In genomic region chr1:117566556-117566955, GRCh38 we compare ENCODE assay signal across 14 cellular contexts. TPM values are rescaled to one million over a fixed set of nuclear protein-coding genes. Genes with fewer than 3 reads are reported as not detected.
A peak's percentile ranks its signal among the peaks of the same experiment; 100 is the strongest.
DNase-seq lines count a peak whose midpoint lies in the region; ATAC-seq and TF ChIP-seq lines count a peak whose summit lies in the region.
"Had no signal": no experiment of that assay in that cellular context is flagged by ENCODE, and none has a peak within 500 bp of the region (broad histone marks: within the 10 kb centered on the region; RNA-seq: fewer than 3 reads in every experiment).

No MANE protein-coding gene starts in this region.

- H3K27me3 Mint-ChIP-seq in activated CD8-positive, alpha-beta memory T cell treated with anti-CD3 and anti-CD28 coated beads, Interleukin-2, amount 10 ng/mL, durations not matched to agents 7 days and 5 days = peaks cover 5% of the 10 kb centered on the region
- peaks cover 9% of the 10 kb centered on the region for H3K27me3 Mint-ChIP-seq in osteocyte (ENCODE audit: unreplicated experiment)

- no peaks in the 10 kb centered on the region for H3K4me1 ChIP-seq in HEK293 (ENCODE audit: control insufficient read depth, insufficient read depth, low read length)
- H3K4me1 ChIP-seq in foreskin keratinocyte = no peaks in the 10 kb centered on the region

- H3K27ac Mint-ChIP-seq in activated CD8-positive, alpha-beta memory T cell treated with anti-CD3 and anti-CD28 coated beads, Interleukin-2, amount 10 ng/mL, durations not matched to agents 7 days and 5 days = no peak overlapping the region
- no peak overlapping the region for H3K27ac Mint-ChIP-seq in osteocyte (ENCODE audit: unreplicated experiment)
- H3K27ac Mint-ChIP-seq: B cell; CD4-positive, alpha-beta T cell; GM23338 had no signal

- no peak for ATAC-seq in activated CD8-positive, alpha-beta memory T cell treated with anti-CD3 and anti-CD28 coated beads, Interleukin-2, amount 10 ng/mL, durations not matched to agents 7 days and 5 days
- ATAC-seq in left lobe of liver = no peak
- no peak for ATAC-seq in foreskin keratinocyte
- ATAC-seq: GM23338 had no signal

- H3K4me3 Mint-ChIP-seq in activated CD8-positive, alpha-beta memory T cell treated with anti-CD3 and anti-CD28 coated beads, Interleukin-2, amount 10 ng/mL, durations not matched to agents 7 days and 5 days = no peak overlapping the region
- H3K4me3 Mint-ChIP-seq in osteocyte (ENCODE audit: unreplicated experiment) = no peak overlapping the region
- H3K4me3 Mint-ChIP-seq: B cell; CD4-positive, alpha-beta T cell; GM23338; H9 had no signal

- H3K9me3 ChIP-seq in HEK293 (ENCODE audit: control insufficient read depth, insufficient read depth, low read depth, low read length) = no peaks in the 10 kb centered on the region

- H3K4me3 ChIP-seq in HEK293 (ENCODE audit: low read depth, low read length) = no peak overlapping the region
- H3K4me3 ChIP-seq: GM23338 had no signal

- H3K27me3 ChIP-seq in foreskin keratinocyte = peaks cover 4% of the 10 kb centered on the region

- H3K4me1 Mint-ChIP-seq in activated CD8-positive, alpha-beta memory T cell treated with anti-CD3 and anti-CD28 coated beads, Interleukin-2, amount 10 ng/mL, durations not matched to agents 7 days and 5 days = peaks cover 5% of the 10 kb centered on the region
- no peaks in the 10 kb centered on the region for H3K4me1 Mint-ChIP-seq in osteocyte (ENCODE audit: unreplicated experiment)
- H3K4me1 Mint-ChIP-seq: GM23338 had no signal

- TF ChIP-seq CTCF in HEK293 (tag by site-specific recombination; IDR thresholded peaks at IDR 0.05) (no peak), osteocyte (IDR thresholded peaks at IDR 0.05) (no peak), foreskin keratinocyte (conservative IDR thresholded peaks at IDR 0.05) (no peak)

- H3K36me3 Mint-ChIP-seq in activated CD8-positive, alpha-beta memory T cell treated with anti-CD3 and anti-CD28 coated beads, Interleukin-2, amount 10 ng/mL, durations not matched to agents 7 days and 5 days = no peaks in the 10 kb centered on the region
- no peaks in the 10 kb centered on the region for H3K36me3 Mint-ChIP-seq in osteocyte (ENCODE audit: unreplicated experiment)

- no peaks in the 10 kb centered on the region for H3K9me3 Mint-ChIP-seq in activated CD8-positive, alpha-beta memory T cell treated with anti-CD3 and anti-CD28 coated beads, Interleukin-2, amount 10 ng/mL, durations not matched to agents 7 days and 5 days (ENCODE audit: low read depth)
- no peaks in the 10 kb centered on the region for H3K9me3 Mint-ChIP-seq in osteocyte (ENCODE audit: unreplicated experiment)
- H3K9me3 Mint-ChIP-seq: CD4-positive, alpha-beta T cell; GM23338; H9 had no signal

- peak; percentile 23 for DNase-seq in activated CD8-positive, alpha-beta memory T cell treated with anti-CD3 and anti-CD28 coated beads, Interleukin-2, amount 50 U/mL, for 48 hours
- DNase-seq in activated CD8-positive, alpha-beta memory T cell treated with anti-CD3 and anti-CD28 coated beads, Interleukin-2, amount 10 ng/mL, durations not matched to agents 7 days and 5 days = no peak
- DNase-seq in left lobe of liver (ENCODE audit: low spot score) (peak; percentile 15), osteocyte (ENCODE audit: extremely low spot score, unreplicated experiment) (peak; percentile 56), foreskin keratinocyte (no peak), NCI-H2081 (lab: John Stamatoyannopoulos, UW) (no peak)
- DNase-seq: ACHN; Calu3; CD4-positive, alpha-beta T cell; DMS 273 treated with DMSO at 0.1 percent for 48 hours; H9 had no signal

- POLR2A ChIA-PET in HEK293 (lab: Yijun Ruan, JAX) = no interaction called here

- CTCF ChIA-PET in activated CD8-positive, alpha-beta memory T cell treated with anti-CD3 and anti-CD28 coated beads, Interleukin-2, amount 10 ng/mL, durations not matched to agents 7 days and 5 days (lab: Charles Lee) = no interaction called here
- CTCF ChIA-PET in HEK293 (lab: Yijun Ruan, JAX) = no interaction called here

- H3K36me3 ChIP-seq in HEK293 (ENCODE audit: control insufficient read depth in 2 of 2, insufficient read depth in 1 of 2, low read length in 2 of 2) = no peaks in the 10 kb centered on the region

- H3K27ac ChIP-seq in HEK293 (ENCODE audit: extremely low read depth, low read depth, low read length) (no peak overlapping the region), foreskin keratinocyte (no peak overlapping the region)

TF ChIP-seq in HEK293, 187 proteins besides CTCF, POLR2A, EP300 and RAD21:
- TF ChIP-seq ZNF175 (tag by site-specific recombination; IDR thresholded peaks at IDR 0.05) (no peak), SCRT2 (tag by site-specific recombination; IDR thresholded peaks at IDR 0.05) (0 out of 2 replicates have a peak, but pooled peaks have one; percentile 13)

RNA-seq across cellular contexts. Expression of gene TENT5C, which starts 39.3 kb away (rescaled TPM):
- total RNA-seq in activated CD8-positive, alpha-beta memory T cell treated with anti-CD3 and anti-CD28 coated beads, Interleukin-2, amount 10 ng/mL, durations not matched to agents 7 days and 5 days = 10 to 100 TPM; 41.6 to 50.3 TPM
- total RNA-seq in left lobe of liver (2.4 TPM), osteocyte (0.05 and 0.08 TPM in 2 replicates), foreskin keratinocyte (0.07 and 0.11 TPM in 2 replicates)
- polyA plus RNA-seq in foreskin keratinocyte = 0.02 and 0.07 TPM in 2 replicates

Comparison
In these comparisons a context has a peak if more than half of its experiments do, and no peak if none do; other contexts are left out.
1. DNase-seq: peak in activated CD8-positive, alpha-beta memory T cell treated with anti-CD3 and anti-CD28 coated beads, Interleukin-2, amount 50 U/mL, for 48 hours (single experiment), left lobe of liver (single experiment) and osteocyte (single experiment); none in activated CD8-positive, alpha-beta memory T cell treated with anti-CD3 and anti-CD28 coated beads, Interleukin-2, amount 10 ng/mL, durations not matched to agents 7 days and 5 days (single experiment), foreskin keratinocyte (0 of 2) and NCI-H2081 (0 of 2).
2. RNA of gene TENT5C, which starts 39.3 kb away (total RNA-seq): 41.6 to 50.3 TPM in activated CD8-positive, alpha-beta memory T cell treated with anti-CD3 and anti-CD28 coated beads, Interleukin-2, amount 10 ng/mL, durations not matched to agents 7 days and 5 days; 2.4 TPM in left lobe of liver (single experiment), 0.07 to 0.11 TPM in foreskin keratinocyte and 0.05 to 0.08 TPM in osteocyte; every median in the first group is over 10 times any median in the second.